ENCODE assay signal across 8 cellular contexts in the genomic region with DNA sequence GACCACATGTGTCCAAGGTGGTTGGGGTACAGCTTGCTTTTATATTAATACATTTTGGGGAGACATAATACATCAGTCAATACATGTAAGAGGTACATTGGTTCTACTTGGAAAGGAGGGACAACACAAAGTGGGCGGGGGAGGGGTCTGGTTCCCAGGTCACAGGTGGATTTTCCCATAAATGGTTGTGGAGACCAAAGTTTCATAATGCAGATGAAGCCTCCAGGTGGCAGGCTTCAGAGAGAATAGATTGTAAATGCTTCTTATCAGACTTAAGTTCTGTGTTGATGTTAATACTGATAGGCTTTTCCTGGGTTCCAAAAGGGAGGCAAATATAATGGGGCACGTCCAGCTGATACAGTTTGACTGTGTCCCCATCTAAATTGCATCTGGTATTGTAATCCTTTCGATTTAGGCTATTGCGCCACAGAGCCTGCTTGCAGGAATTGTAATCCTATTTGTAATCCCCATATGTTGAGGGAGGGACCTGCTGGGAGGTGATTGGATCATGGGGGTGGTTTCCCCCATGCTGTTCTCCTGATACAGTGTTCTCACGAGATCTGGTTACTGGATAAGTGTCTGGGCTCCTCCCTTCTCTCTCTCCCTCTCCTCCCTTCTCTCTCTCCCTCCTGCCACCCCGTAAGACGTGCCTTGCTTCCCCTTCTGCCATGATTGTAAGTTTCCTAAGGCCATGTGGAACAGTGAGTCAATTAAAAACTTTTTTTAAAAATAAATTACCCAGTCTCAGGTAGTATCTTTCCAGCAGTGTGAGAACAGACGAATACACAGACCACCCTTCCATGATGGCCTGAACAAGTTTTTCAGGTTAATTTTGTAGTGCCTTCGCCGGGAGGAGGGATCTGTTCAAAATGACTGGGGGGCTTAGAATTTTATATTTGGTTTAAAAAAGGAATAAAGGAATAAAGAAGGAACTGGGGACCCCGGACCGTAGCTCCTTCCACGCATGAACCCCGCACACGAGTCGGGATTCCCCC. TPM values are rescaled to one million over a fixed set of nuclear protein-coding genes. Genes with fewer than 3 reads are reported as not detected.
A peak's percentile ranks its signal among the peaks of the same experiment; 100 is the strongest.
DNase-seq lines count a peak whose midpoint lies in the region; ATAC-seq, FAIRE-seq and TF ChIP-seq lines count a peak whose summit lies in the region.

No MANE protein-coding gene starts in this region.

- H3K79me2 ChIP-seq in OCI-LY3 (ENCODE audit: low read length): peaks cover 10% of the 10 kb centered on the region; the same call in 1 of the 2 replicates

- H3K27ac ChIP-seq in OCI-LY3 (ENCODE audit: low read length): no peak overlapping the region
- H3K27ac ChIP-seq in coronary artery: peak overlapping the region; percentile 67 to 70

- H2AFZ ChIP-seq in OCI-LY3 (ENCODE audit: low read depth, low read length): peak overlapping the region; percentile 56; the same call in 1 of the 2 replicates

- H3K4me1 ChIP-seq in OCI-LY3 (ENCODE audit: low read length) (peaks cover 16% of the 10 kb centered on the region), mucosa of stomach (ENCODE audit: control insufficient read depth, insufficient read depth, low read length) (peaks cover 5% of the 10 kb centered on the region)

- H3K4me2 ChIP-seq in OCI-LY3 (ENCODE audit: low read length): peak overlapping the region; percentile 79

- peak overlapping the region; percentile 84 for H3K4me3 ChIP-seq in OCI-LY3 (ENCODE audit: low read length)
- H3K4me3 ChIP-seq in coronary artery: peak overlapping the region; percentile 78
- peak overlapping the region; percentile 90 for H3K4me3 ChIP-seq in mucosa of stomach (ENCODE audit: low read length)

- H3K9ac ChIP-seq in OCI-LY3 (ENCODE audit: low read length) (peak overlapping the region; percentile 74), mucosa of stomach (ENCODE audit: low read length) (peak overlapping the region; percentile 82)

- TF ChIP-seq CTCF in AG09319 (IDR thresholded peaks at IDR 0.05; ENCODE audit: low read depth, low read length): no peak; the same call in none of the 2 replicates
- peak; percentile 28 for TF ChIP-seq CTCF in OCI-LY3 (IDR thresholded peaks at IDR 0.05; ENCODE audit: low read depth, low read length)
- TF ChIP-seq CTCF in coronary artery (IDR thresholded peaks at IDR 0.05): no peak

- H3K36me3 ChIP-seq in OCI-LY3 (replicated peaks; ENCODE audit: low read depth, low read length) (peaks cover 34% of the 10 kb centered on the region), mucosa of stomach (ENCODE audit: control insufficient read depth, insufficient read depth, low read length) (no peaks in the 10 kb centered on the region)

- DNase-seq in AG09319 (ENCODE audit: extremely low read depth, low read depth) (peak; percentile 70), GM12891 (ENCODE audit: insufficient read length, low spot score) (no peak), coronary artery (ENCODE audit: low spot score) (no peak)
- no peak for DNase-seq in activated CD4-positive, CD25-positive, alpha-beta regulatory T cell treated with anti-CD3 and anti-CD28 coated beads, Interleukin-2, amount 50 U/mL, for 72 hours

- H3K9me3 ChIP-seq in OCI-LY3 (ENCODE audit: insufficient read depth, low read length): peaks cover 10% of the 10 kb centered on the region; the same call in 1 of the 2 replicates
- no peaks in the 10 kb centered on the region for H3K9me3 ChIP-seq in mucosa of stomach (ENCODE audit: control insufficient read depth, low read length)

- no peaks in the 10 kb centered on the region for H4K20me1 ChIP-seq in OCI-LY3 (ENCODE audit: insufficient read depth, low read length)

- no peak for TF ChIP-seq POLR2A in GM12891 (IDR thresholded peaks at IDR 0.05; ENCODE audit: low read depth, low read length)

- FAIRE-seq in GM12891 (lab: Jason Lieb, UNC): peak; percentile 66

- H3K27me3 ChIP-seq in OCI-LY3 (ENCODE audit: low read depth, low read length) (peaks cover 7% of the 10 kb centered on the region; the same call in 1 of the 2 replicates), mucosa of stomach (ENCODE audit: control insufficient read depth, insufficient read depth, low read length) (no peaks in the 10 kb centered on the region)

- ATAC-seq in GM21576 (IDR thresholded peaks at IDR 0.05; ENCODE audit: unreplicated experiment): no peak
- no peak for ATAC-seq in GM18873 (IDR thresholded peaks at IDR 0.05; ENCODE audit: low FRiP score, unreplicated experiment)

TF ChIP-seq in GM12891, 5 proteins besides CTCF, POLR2A, EP300 and RAD21:
- no peak for TF ChIP-seq PAX5 (IDR thresholded peaks at IDR 0.05; ENCODE audit: insufficient read depth, low read length, severe bottlenecking)
- no peak for TF ChIP-seq TAF1 (IDR thresholded peaks at IDR 0.05; ENCODE audit: low read depth, low read length)

RNA-seq across cellular contexts. Expression of a gene that starts 44.9 kb away (rescaled TPM):
- 0.69 TPM for polyA plus RNA-seq in GM12891 (2012; ENCODE audit: low read depth, missing spikeins)
